1 cellular context compared by ENCODE assay signal in genomic region chr6:101761124-101761601, GRCh38.
TF ChIP-seq lines count a peak whose summit lies in the region.

No MANE protein-coding gene starts in this region.

TF ChIP-seq in GM23338, 12 proteins besides CTCF, POLR2A, EP300 and RAD21 (continued from another document):
- TF ChIP-seq, protein P1, sequence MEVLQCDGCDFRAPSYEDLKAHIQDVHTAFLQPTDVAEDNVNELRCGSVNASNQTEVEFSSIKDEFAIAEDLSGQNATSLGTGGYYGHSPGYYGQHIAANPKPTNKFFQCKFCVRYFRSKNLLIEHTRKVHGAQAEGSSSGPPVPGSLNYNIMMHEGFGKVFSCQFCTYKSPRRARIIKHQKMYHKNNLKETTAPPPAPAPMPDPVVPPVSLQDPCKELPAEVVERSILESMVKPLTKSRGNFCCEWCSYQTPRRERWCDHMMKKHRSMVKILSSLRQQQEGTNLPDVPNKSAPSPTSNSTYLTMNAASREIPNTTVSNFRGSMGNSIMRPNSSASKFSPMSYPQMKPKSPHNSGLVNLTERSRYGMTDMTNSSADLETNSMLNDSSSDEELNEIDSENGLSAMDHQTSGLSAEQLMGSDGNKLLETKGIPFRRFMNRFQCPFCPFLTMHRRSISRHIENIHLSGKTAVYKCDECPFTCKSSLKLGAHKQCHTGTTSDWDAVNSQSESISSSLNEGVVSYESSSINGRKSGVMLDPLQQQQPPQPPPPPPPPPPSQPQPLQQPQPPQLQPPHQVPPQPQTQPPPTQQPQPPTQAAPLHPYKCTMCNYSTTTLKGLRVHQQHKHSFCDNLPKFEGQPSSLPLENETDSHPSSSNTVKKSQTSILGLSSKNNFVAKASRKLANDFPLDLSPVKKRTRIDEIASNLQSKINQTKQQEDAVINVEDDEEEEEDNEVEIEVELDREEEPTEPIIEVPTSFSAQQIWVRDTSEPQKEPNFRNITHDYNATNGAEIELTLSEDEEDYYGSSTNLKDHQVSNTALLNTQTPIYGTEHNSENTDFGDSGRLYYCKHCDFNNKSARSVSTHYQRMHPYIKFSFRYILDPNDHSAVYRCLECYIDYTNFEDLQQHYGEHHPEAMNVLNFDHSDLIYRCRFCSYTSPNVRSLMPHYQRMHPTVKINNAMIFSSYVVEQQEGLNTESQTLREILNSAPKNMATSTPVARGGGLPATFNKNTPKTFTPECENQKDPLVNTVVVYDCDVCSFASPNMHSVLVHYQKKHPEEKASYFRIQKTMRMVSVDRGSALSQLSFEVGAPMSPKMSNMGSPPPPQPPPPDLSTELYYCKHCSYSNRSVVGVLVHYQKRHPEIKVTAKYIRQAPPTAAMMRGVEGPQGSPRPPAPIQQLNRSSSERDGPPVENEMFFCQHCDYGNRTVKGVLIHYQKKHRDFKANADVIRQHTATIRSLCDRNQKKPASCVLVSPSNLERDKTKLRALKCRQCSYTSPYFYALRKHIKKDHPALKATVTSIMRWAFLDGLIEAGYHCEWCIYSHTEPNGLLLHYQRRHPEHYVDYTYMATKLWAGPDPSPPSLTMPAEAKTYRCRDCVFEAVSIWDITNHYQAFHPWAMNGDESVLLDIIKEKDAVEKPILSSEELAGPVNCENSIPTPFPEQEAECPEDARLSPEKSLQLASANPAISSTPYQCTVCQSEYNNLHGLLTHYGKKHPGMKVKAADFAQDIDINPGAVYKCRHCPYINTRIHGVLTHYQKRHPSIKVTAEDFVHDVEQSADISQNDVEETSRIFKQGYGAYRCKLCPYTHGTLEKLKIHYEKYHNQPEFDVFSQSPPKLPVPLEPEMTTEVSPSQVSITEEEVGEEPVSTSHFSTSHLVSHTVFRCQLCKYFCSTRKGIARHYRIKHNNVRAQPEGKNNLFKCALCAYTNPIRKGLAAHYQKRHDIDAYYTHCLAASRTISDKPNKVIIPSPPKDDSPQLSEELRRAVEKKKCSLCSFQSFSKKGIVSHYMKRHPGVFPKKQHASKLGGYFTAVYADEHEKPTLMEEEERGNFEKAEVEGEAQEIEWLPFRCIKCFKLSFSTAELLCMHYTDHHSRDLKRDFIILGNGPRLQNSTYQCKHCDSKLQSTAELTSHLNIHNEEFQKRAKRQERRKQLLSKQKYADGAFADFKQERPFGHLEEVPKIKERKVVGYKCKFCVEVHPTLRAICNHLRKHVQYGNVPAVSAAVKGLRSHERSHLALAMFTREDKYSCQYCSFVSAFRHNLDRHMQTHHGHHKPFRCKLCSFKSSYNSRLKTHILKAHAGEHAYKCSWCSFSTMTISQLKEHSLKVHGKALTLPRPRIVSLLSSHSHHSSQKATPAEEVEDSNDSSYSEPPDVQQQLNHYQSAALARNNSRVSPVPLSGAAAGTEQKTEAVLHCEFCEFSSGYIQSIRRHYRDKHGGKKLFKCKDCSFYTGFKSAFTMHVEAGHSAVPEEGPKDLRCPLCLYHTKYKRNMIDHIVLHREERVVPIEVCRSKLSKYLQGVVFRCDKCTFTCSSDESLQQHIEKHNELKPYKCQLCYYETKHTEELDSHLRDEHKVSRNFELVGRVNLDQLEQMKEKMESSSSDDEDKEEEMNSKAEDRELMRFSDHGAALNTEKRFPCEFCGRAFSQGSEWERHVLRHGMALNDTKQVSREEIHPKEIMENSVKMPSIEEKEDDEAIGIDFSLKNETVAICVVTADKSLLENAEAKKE (CRISPR knock-in tag; IDR thresholded peaks at IDR 0.05): no peak
- TF ChIP-seq EZH2phosphoT487 (IDR thresholded peaks at IDR 0.05; ENCODE audit: unreplicated experiment): no peak
